ENCODE assay signal across 14 cellular contexts in genomic region chr1:226252841-226253240, GRCh38. TPM values are rescaled to one million over a fixed set of nuclear protein-coding genes. Genes with fewer than 3 reads are reported as not detected.
"Had no signal": no experiment of that assay in that cellular context is flagged by ENCODE, and none has a peak within 500 bp of the region (broad histone marks: within the 10 kb centered on the region; RNA-seq: fewer than 3 reads in every experiment).

No MANE protein-coding gene starts in this region.

RNA-seq across cellular contexts. Expression of gene MIXL1, which starts 29.4 kb away (rescaled TPM):
- total RNA-seq: left cardiac atrium; left lobe of liver; left ventricle myocardium inferior; left ventricle myocardium superior; lower leg skin; mammary epithelial cell; mesenteric fat pad; mononuclear cell; mucosa of gallbladder; myocyte; naive thymus-derived CD4-positive, alpha-beta T cell had no signal
- polyA plus RNA-seq: immature natural killer cell; keratinocyte; liver; mammary epithelial cell; naive thymus-derived CD4-positive, alpha-beta T cell had no signal
